ENCODE assay signal across 8 cellular contexts in genomic region chr14:71322660-71323250, GRCh38. TPM values are rescaled to one million over a fixed set of nuclear protein-coding genes. Genes with fewer than 3 reads are reported as not detected.
DNase-seq lines count a peak whose midpoint lies in the region; ATAC-seq and TF ChIP-seq lines count a peak whose summit lies in the region.

No MANE protein-coding gene starts in this region.

- H3K23ac ChIP-seq in mesenchymal stem cell (ENCODE audit: low read length in 2 of 2): no peak overlapping the region

- H3K27ac ChIP-seq in mesenchymal stem cell (ENCODE audit: low read length, poor library complexity, severe bottlenecking): no peak overlapping the region

- H2BK120ac ChIP-seq in mesenchymal stem cell (ENCODE audit: low read depth, low read length): no peak overlapping the region

- ATAC-seq in GM18873 (IDR thresholded peaks at IDR 0.05; ENCODE audit: low FRiP score, unreplicated experiment): no peak

- no peak overlapping the region for H3K18ac ChIP-seq in mesenchymal stem cell (ENCODE audit: low read depth in 1 of 2, low read length in 2 of 2)

- H3K14ac ChIP-seq in mesenchymal stem cell (ENCODE audit: low read length in 2 of 2): no peak overlapping the region

- no peak overlapping the region for H4K91ac ChIP-seq in mesenchymal stem cell (ENCODE audit: low read length)

- no peaks in the 10 kb centered on the region for H3K9me3 ChIP-seq in mesenchymal stem cell (ENCODE audit: control insufficient read depth, low read length)

- DNase-seq in AG09319 (ENCODE audit: extremely low read depth, low read depth) (peak; percentile 36), NOMO-1 treated with dmso at 0.1 percent for 144 hours (lab: John Stamatoyannopoulos, UW; ENCODE audit: unreplicated experiment) (peak; percentile 5), mesenchymal stem cell (peak; percentile 43), NCI-H526 (lab: John Stamatoyannopoulos, UW) (no peak), OCI-M2 (lab: John Stamatoyannopoulos, UW; ENCODE audit: unreplicated experiment) (no peak)
- DNase-seq in central memory CD4-positive, alpha-beta T cell: peak; percentile 41

- no peak overlapping the region for H2BK12ac ChIP-seq in mesenchymal stem cell (ENCODE audit: low read length in 2 of 2)

- no peaks in the 10 kb centered on the region for H3K36me3 ChIP-seq in mesenchymal stem cell (ENCODE audit: control insufficient read depth in 1 of 2, insufficient read depth in 2 of 2, low read depth in 1 of 2, low read length in 2 of 2)

- H3K4me2 ChIP-seq in mesenchymal stem cell (ENCODE audit: low read length, poor library complexity, severe bottlenecking): no peak overlapping the region

- H2BK15ac ChIP-seq in mesenchymal stem cell (ENCODE audit: low read depth, poor library complexity, severe bottlenecking): no peak overlapping the region

- 54% methylated on average over 2 of the region's 2 CpGs for whole genome bisulfite sequencing in mesenchymal stem cell

- no peak overlapping the region for H4K8ac ChIP-seq in mesenchymal stem cell (ENCODE audit: low read length)

- peaks cover 12% of the 10 kb centered on the region for H3K79me1 ChIP-seq in mesenchymal stem cell (replicated peaks; ENCODE audit: low read length, poor library complexity, severe bottlenecking)

- H3K4ac ChIP-seq in mesenchymal stem cell (ENCODE audit: low read depth in 1 of 2, low read length in 2 of 2): no peak overlapping the region

- no peak overlapping the region for H2BK5ac ChIP-seq in mesenchymal stem cell (ENCODE audit: low read depth, low read length, poor library complexity, severe bottlenecking)

- H3K9ac ChIP-seq in mesenchymal stem cell (ENCODE audit: low read length): peak overlapping the region; percentile 92

- no peak overlapping the region for H2AFZ ChIP-seq in mesenchymal stem cell (ENCODE audit: low read depth, low read length)

- no peaks in the 10 kb centered on the region for H3K27me3 ChIP-seq in mesenchymal stem cell (ENCODE audit: control insufficient read depth in 1 of 2, insufficient read depth in 1 of 2, low read length in 2 of 2)

- TF ChIP-seq CTCF in AG09319 (IDR thresholded peaks at IDR 0.05; ENCODE audit: low read depth, low read length): peak; percentile 80

- H3K4me3 ChIP-seq in GM08714 (ENCODE audit: low read length) (peak overlapping the region; percentile 92; the same call in 1 of the 2 replicates), mesenchymal stem cell (ENCODE audit: insufficient read depth in 1 of 2, low read depth in 1 of 2, low read length in 2 of 2) (peak overlapping the region in 1 of 2 experiments; percentile 94)

- H3K4me1 ChIP-seq in mesenchymal stem cell (ENCODE audit: control insufficient read depth, insufficient read depth, low read depth, low read length): no peaks in the 10 kb centered on the region

- no peak overlapping the region for H2AK5ac ChIP-seq in mesenchymal stem cell (ENCODE audit: low read length, severe bottlenecking)

RNA-seq across cellular contexts. Expression of gene SIPA1L1, which starts 2.5 kb away (rescaled TPM):
- polyA plus RNA-seq in mesenchymal stem cell (2013, experiment 1 of 2): 14.9 TPM
- polyA plus RNA-seq in mesenchymal stem cell (2013, experiment 2 of 2): 14.8 TPM

Comparison
In these comparisons a context has a peak if more than half of its experiments do, and no peak if none do; other contexts are left out.
1. DNase-seq: peak in AG09319 (single experiment), NOMO-1 treated with dmso at 0.1 percent for 144 hours (single experiment), central memory CD4-positive, alpha-beta T cell (single experiment) and mesenchymal stem cell (single experiment); none in NCI-H526 (0 of 2) and OCI-M2 (single experiment).